Comparison of ENCODE assay signal across 8 cellular contexts in genomic region chr2:69755862-69756467, GRCh38. TPM values are rescaled to one million over a fixed set of nuclear protein-coding genes. Genes with fewer than 3 reads are reported as not detected.
A peak's percentile ranks its signal among the peaks of the same experiment; 100 is the strongest.
DNase-seq lines count a peak whose midpoint lies in the region; ATAC-seq, FAIRE-seq and TF ChIP-seq lines count a peak whose summit lies in the region.

No MANE protein-coding gene starts in this region.

- ATAC-seq in omental fat pad (ENCODE audit: low FRiP score) (peak; percentile 55), HG02884 (IDR thresholded peaks at IDR 0.05; ENCODE audit: unreplicated experiment) (no peak), GM18870 (IDR thresholded peaks at IDR 0.05; ENCODE audit: unreplicated experiment) (no peak)
- ATAC-seq in stimulated activated memory B cell treated with anti-CD40 and anti-IgM and Interleukin-4, amounts not matched to agents 10 μg/mL and 1 μg/mL and 100 μg/mL, for 72 hours: no peak

- peak; percentile 87 for FAIRE-seq in GM12891 (lab: Jason Lieb, UNC)

- DNase-seq in GM12891 (ENCODE audit: insufficient read length, low spot score): no peak
- peak; percentile 95 for DNase-seq in M059J (ENCODE audit: low read depth)
- DNase-seq in epidermal melanocyte (ENCODE audit: insufficient read length, low spot score): peak; percentile 42
- no peak for DNase-seq in omental fat pad (ENCODE audit: low spot score)
- DNase-seq in activated effector memory CD4-positive, alpha-beta T cell treated with anti-CD3 and anti-CD28 coated beads, Interleukin-2, amount 50 U/mL, for 16 hours: no peak

- no peak for TF ChIP-seq POLR2A in GM12891 (IDR thresholded peaks at IDR 0.05; ENCODE audit: low read depth, low read length)

- TF ChIP-seq CTCF in omental fat pad (IDR thresholded peaks at IDR 0.05): no peak

- H3K36me3 Mint-ChIP-seq in stimulated activated memory B cell treated with anti-CD40 and anti-IgM and Interleukin-4, amounts not matched to agents 10 μg/mL and 1 μg/mL and 100 μg/mL, for 72 hours: no peaks in the 10 kb centered on the region

- H3K27ac Mint-ChIP-seq in stimulated activated memory B cell treated with anti-CD40 and anti-IgM and Interleukin-4, amounts not matched to agents 10 μg/mL and 1 μg/mL and 100 μg/mL, for 72 hours: no peak overlapping the region

- no peaks in the 10 kb centered on the region for H3K9me3 Mint-ChIP-seq in stimulated activated memory B cell treated with anti-CD40 and anti-IgM and Interleukin-4, amounts not matched to agents 10 μg/mL and 1 μg/mL and 100 μg/mL, for 72 hours

- H3K4me3 Mint-ChIP-seq in stimulated activated memory B cell treated with anti-CD40 and anti-IgM and Interleukin-4, amounts not matched to agents 10 μg/mL and 1 μg/mL and 100 μg/mL, for 72 hours: no peak overlapping the region

- H3K27me3 Mint-ChIP-seq in stimulated activated memory B cell treated with anti-CD40 and anti-IgM and Interleukin-4, amounts not matched to agents 10 μg/mL and 1 μg/mL and 100 μg/mL, for 72 hours: no peaks in the 10 kb centered on the region

- peaks cover 19% of the 10 kb centered on the region for H3K4me1 Mint-ChIP-seq in stimulated activated memory B cell treated with anti-CD40 and anti-IgM and Interleukin-4, amounts not matched to agents 10 μg/mL and 1 μg/mL and 100 μg/mL, for 72 hours

TF ChIP-seq in GM12891, 5 proteins besides CTCF, POLR2A, EP300 and RAD21:
- no peak for TF ChIP-seq POLR2AphosphoS5 (IDR thresholded peaks at IDR 0.05; ENCODE audit: low read depth, low read length)
TF ChIP-seq in GM12891: peak in this region for 0.

RNA-seq across cellular contexts. Expression of gene ANXA4, which starts 14.0 kb away (rescaled TPM):
- polyA plus RNA-seq in GM12891 (2012; ENCODE audit: low read depth, missing spikeins): 51.1 TPM
- 9.1 and 16.9 TPM in 2 replicates for total RNA-seq in M059J (2014; rRNA removed; shearing (Covaris generic))
- 10 to 100 TPM; 36.6 to 52.3 (median 40.7) TPM for total RNA-seq in omental fat pad

Comparison
In these comparisons a context has a peak if more than half of its experiments do, and no peak if none do; other contexts are left out.
1. DNase-seq: peak in M059J (single experiment) and epidermal melanocyte (single experiment); none in GM12891 (single experiment), omental fat pad (single experiment) and activated effector memory CD4-positive, alpha-beta T cell treated with anti-CD3 and anti-CD28 coated beads, Interleukin-2, amount 50 U/mL, for 16 hours (single experiment).